In genomic region chr4:24237709-24238108, GRCh38 we compare ENCODE assay signal across 20 cellular contexts.
DNase-seq lines count a peak whose midpoint lies in the region; ATAC-seq and TF ChIP-seq lines count a peak whose summit lies in the region.
"Had no signal": no experiment of that assay in that cellular context is flagged by ENCODE, and none has a peak within 500 bp of the region (broad histone marks: within the 10 kb centered on the region; RNA-seq: fewer than 3 reads in every experiment).

No MANE protein-coding gene starts in this region.

- H3K27me3 ChIP-seq in right atrium auricular region (no peaks in the 10 kb centered on the region), heart right ventricle (no peaks in the 10 kb centered on the region), Caco-2 (replicated peaks; ENCODE audit: control insufficient read depth, insufficient read depth, low read length) (no peaks in the 10 kb centered on the region), brain microvascular endothelial cell (replicated peaks) (no peaks in the 10 kb centered on the region)
- H3K27me3 ChIP-seq: BE2C, BLaER1 had no signal

- H3K36me3 ChIP-seq in right atrium auricular region: no peaks in the 10 kb centered on the region
- H3K36me3 ChIP-seq in heart right ventricle: no peaks in the 10 kb centered on the region
- H3K36me3 ChIP-seq in Caco-2 (ENCODE audit: control insufficient read depth, insufficient read depth, low read length): no peaks in the 10 kb centered on the region
- H3K36me3 ChIP-seq in brain microvascular endothelial cell (replicated peaks): no peaks in the 10 kb centered on the region
- H3K36me3 ChIP-seq: BE2C, BLaER1 had no signal

- H3K4me3 ChIP-seq in right atrium auricular region: no peak overlapping the region
- H3K4me3 ChIP-seq in heart right ventricle: no peak overlapping the region
- no peak overlapping the region for H3K4me3 ChIP-seq in Caco-2 (ENCODE audit: low read depth, low read length)
- no peak overlapping the region for H3K4me3 ChIP-seq in brain microvascular endothelial cell (ENCODE audit: low read depth, low read length)
- H3K4me3 ChIP-seq: BLaER1, GM12878 had no signal

- H3K4me1 ChIP-seq in right atrium auricular region (no peaks in the 10 kb centered on the region), heart right ventricle (peaks cover 0 to 45% (median 6%) of the 10 kb centered on the region in 9 donors), Caco-2 (peaks cover 28% of the 10 kb centered on the region)
- H3K4me1 ChIP-seq: BE2C, BLaER1 had no signal

- in situ Hi-C loops in brain microvascular endothelial cell (cut with HindIII; ENCODE audit: low pct_ligation_motif_present, low sequenced_read_pairs): no loop called here

- no peak for ATAC-seq in heart right ventricle
- ATAC-seq: GM12878 had no signal

- intact Hi-C loops in heart right ventricle (cut with DNase I) (loop anchor here in 1 of 10 donors (5.0 kb wide), 1 partner anchor 135 kb away; no protein-coding TSS in a partner anchor), Caco-2 (cut with micrococcal nuclease; ENCODE audit: unreplicated experiment) (no loop called here)

- CTCF ChIA-PET in Caco-2 (lab: Charles Lee): no interaction called here

- H3K9me3 Mint-ChIP-seq in Caco-2 (ENCODE audit: unreplicated experiment): no peaks in the 10 kb centered on the region

- peak overlapping the region; percentile 56 to 85 for H3K27ac ChIP-seq in right atrium auricular region
- H3K27ac ChIP-seq in heart right ventricle: no peak overlapping the region
- H3K27ac ChIP-seq in brain microvascular endothelial cell: no peak overlapping the region
- H3K27ac ChIP-seq: BLaER1 had no signal

- TF ChIP-seq CTCF in right atrium auricular region (IDR thresholded peaks at IDR 0.05) (no peak), heart right ventricle (IDR thresholded peaks at IDR 0.05) (no peak), Caco-2 (IDR thresholded peaks at IDR 0.05; ENCODE audit: insufficient read depth in 1 of 2, low read depth in 1 of 2, low read length in 1 of 2, severe bottlenecking in 1 of 2, unreplicated experiment in 1 of 2) (no peak), brain microvascular endothelial cell (IDR thresholded peaks at IDR 0.05; ENCODE audit: low read depth, low read length, missing control alignments) (no peak)

- DNase-seq in right atrium auricular region (ENCODE audit: low spot score) (no peak), heart right ventricle (no peak), Caco-2 (no peak), islet precursor cell (peak; percentile 13), brain microvascular endothelial cell (no peak), GOT3 (lab: John Stamatoyannopoulos, UW) (no peak)
- DNase-seq: 8988T; ACHN; BE2C; C1 segment of cervical spinal cord; Calu3; CD4-positive, alpha-beta memory T cell; CD4-positive, CD25-positive, alpha-beta regulatory T cell; CD8-positive, alpha-beta memory T cell; COR-L47; DMS79 treated with DMSO at 0.1 percent for 48 hours; GDM1 had no signal

- POLR2A ChIA-PET in Caco-2 (lab: Charles Lee): no interaction called here

- H3K4me1 Mint-ChIP-seq in Caco-2 (ENCODE audit: low read depth, unreplicated experiment): peaks cover 20% of the 10 kb centered on the region
- H3K4me1 Mint-ChIP-seq: CD14-positive monocyte; CD4-positive, alpha-beta memory T cell; CD4-positive, CD25-positive, alpha-beta regulatory T cell; CD8-positive, alpha-beta memory T cell had no signal

- no peaks in the 10 kb centered on the region for H3K9me3 ChIP-seq in right atrium auricular region
- no peaks in the 10 kb centered on the region for H3K9me3 ChIP-seq in heart right ventricle
- H3K9me3 ChIP-seq in Caco-2: no peaks in the 10 kb centered on the region
- H3K9me3 ChIP-seq: BE2C, BLaER1 had no signal

- no peaks in the 10 kb centered on the region for H3K27me3 Mint-ChIP-seq in Caco-2 (ENCODE audit: insufficient read depth, unreplicated experiment)
- H3K27me3 Mint-ChIP-seq: CD4-positive, CD25-positive, alpha-beta regulatory T cell had no signal

- BruUV-seq in Caco-2 (replicated peaks; lab: Mats Ljungman, UMichigan): no TSS peak

- peak overlapping the region; percentile 32 for H3K27ac Mint-ChIP-seq in Caco-2 (ENCODE audit: unreplicated experiment)
- H3K27ac Mint-ChIP-seq: CD14-positive monocyte; CD4-positive, alpha-beta memory T cell; CD4-positive, CD25-positive, alpha-beta regulatory T cell; CD8-positive, alpha-beta memory T cell had no signal

- no peaks in the 10 kb centered on the region for H3K36me3 Mint-ChIP-seq in Caco-2 (ENCODE audit: insufficient read depth, unreplicated experiment)
- H3K36me3 Mint-ChIP-seq: CD14-positive monocyte; CD4-positive, alpha-beta memory T cell; CD4-positive, CD25-positive, alpha-beta regulatory T cell; CD8-positive, alpha-beta memory T cell had no signal

- H3K4me3 Mint-ChIP-seq in Caco-2 (ENCODE audit: unreplicated experiment): no peak overlapping the region
- H3K4me3 Mint-ChIP-seq: CD14-positive monocyte; CD4-positive, alpha-beta memory T cell; CD4-positive, CD25-positive, alpha-beta regulatory T cell; CD8-positive, alpha-beta memory T cell had no signal

- 85 to 88% methylated on average over 7 of the region's 7 CpGs for WGBS in heart right ventricle, 2 donors

Comparison
In these comparisons a context has a peak if more than half of its experiments do, and no peak if none do; other contexts are left out.
1. H3K27ac ChIP-seq: peak in right atrium auricular region (2 of 2); none in heart right ventricle (0 of 10) and brain microvascular endothelial cell (single experiment).